Comparison of ENCODE assay signal across 8 cellular contexts in genomic region chr9:129988607-129989361, GRCh38.
DNase-seq lines count a peak whose midpoint lies in the region; ATAC-seq lines count a peak whose summit lies in the region.

No MANE protein-coding gene starts in this region.

- peak; percentile 75 for DNase-seq in germinal center (ENCODE audit: low spot score)
- no peak for DNase-seq in NCI-H2029 treated with DMSO at 0.1 percent for 48 hours (lab: John Stamatoyannopoulos, UW)
- DNase-seq in NCI-H1930 (lab: John Stamatoyannopoulos, UW) = no peak
- DNase-seq in DMS 273 (lab: John Stamatoyannopoulos, UW; ENCODE audit: unreplicated experiment) = no peak

- ATAC-seq in GM18499 (IDR thresholded peaks at IDR 0.05; ENCODE audit: insufficient read depth, unreplicated experiment) (peak; percentile 48), GM21526 (IDR thresholded peaks at IDR 0.05; ENCODE audit: low FRiP score, unreplicated experiment) (peak; percentile 62), HG03520 (IDR thresholded peaks at IDR 0.05; ENCODE audit: unreplicated experiment) (peak; percentile 53), HG02623 (IDR thresholded peaks at IDR 0.05; ENCODE audit: unreplicated experiment) (no peak)
